In the genomic region with DNA sequence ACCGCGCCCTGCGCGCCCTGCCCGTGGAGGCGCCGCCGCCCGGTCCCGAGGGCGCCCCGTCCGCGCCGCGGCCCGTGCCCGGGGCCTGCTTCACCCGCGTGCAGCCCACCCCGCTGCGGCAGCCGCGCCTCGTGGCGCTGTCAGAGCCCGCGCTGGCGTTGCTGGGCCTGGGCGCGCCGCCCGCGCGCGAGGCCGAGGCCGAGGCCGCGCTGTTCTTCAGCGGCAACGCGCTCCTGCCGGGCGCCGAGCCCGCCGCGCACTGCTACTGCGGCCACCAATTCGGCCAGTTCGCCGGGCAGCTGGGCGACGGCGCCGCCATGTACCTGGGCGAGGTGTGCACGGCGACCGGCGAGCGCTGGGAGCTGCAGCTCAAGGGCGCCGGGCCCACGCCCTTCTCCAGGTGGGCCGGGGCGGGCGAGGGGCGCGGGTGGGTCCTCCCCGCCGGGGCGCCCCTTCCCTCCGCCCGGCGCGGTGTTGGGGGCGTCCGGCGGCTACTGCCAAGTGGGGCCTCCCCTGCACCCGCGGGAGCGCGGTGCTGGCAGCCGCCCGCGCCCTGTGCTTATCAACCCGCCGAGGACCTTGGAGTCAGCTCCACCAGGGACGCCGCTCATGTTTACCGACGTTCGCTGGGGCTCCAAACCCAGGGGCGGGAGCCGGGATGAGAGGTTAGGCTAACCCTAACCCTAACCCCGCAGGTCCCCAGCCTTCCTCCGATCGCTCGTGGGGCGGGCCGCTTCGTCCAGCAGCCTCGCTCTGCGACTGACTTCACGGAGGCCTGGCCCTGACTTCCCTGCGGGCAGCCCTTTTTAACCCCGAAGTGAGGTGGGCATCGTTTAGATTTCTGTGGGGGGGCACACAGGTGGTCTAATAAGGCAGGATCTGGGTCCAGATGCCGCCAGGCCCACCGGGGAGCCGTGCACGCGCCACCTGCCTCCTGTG, we compare ENCODE assay signal across 8 cellular contexts. TPM values are rescaled to one million over a fixed set of nuclear protein-coding genes. Genes with fewer than 3 reads are reported as not detected.
DNase-seq lines count a peak whose midpoint lies in the region; ATAC-seq and TF ChIP-seq lines count a peak whose summit lies in the region.

No MANE protein-coding gene starts in this region.

- H3K4me2 ChIP-seq in OCI-LY3 (ENCODE audit: low read length), result peak overlapping the region; percentile 95

- H3K9ac ChIP-seq in OCI-LY3 (ENCODE audit: low read length), result peak overlapping the region; percentile 70

- H3K27me3 ChIP-seq in OCI-LY3 (ENCODE audit: low read depth, low read length), result no peaks in the 10 kb centered on the region
- peaks cover 4% of the 10 kb centered on the region for H3K27me3 ChIP-seq in ectodermal cell (ENCODE audit: control insufficient read depth, insufficient read depth, low read length, poor library complexity, severe bottlenecking)

- 4 to 5% methylated on average over 115 of the region's 115 CpGs for WGBS in ectodermal cell, 2 experiments

- H3K36me3 ChIP-seq in OCI-LY3 (replicated peaks; ENCODE audit: low read depth, low read length) (peaks cover 6% of the 10 kb centered on the region), ectodermal cell (ENCODE audit: control insufficient read depth, insufficient read depth, low read length) (peaks cover 5% of the 10 kb centered on the region), mucosa of descending colon (ENCODE audit: low read depth) (no peaks in the 10 kb centered on the region)

- H3K79me2 ChIP-seq in OCI-LY3 (ENCODE audit: low read length), result peaks cover 23% of the 10 kb centered on the region

- peaks cover 10% of the 10 kb centered on the region; the same call in 1 of the 2 replicates for H4K20me1 ChIP-seq in OCI-LY3 (ENCODE audit: insufficient read depth, low read length)

- H3K27ac ChIP-seq in OCI-LY3 (ENCODE audit: low read length), result no peak overlapping the region
- H3K27ac ChIP-seq in ectodermal cell (ENCODE audit: insufficient read depth, low read depth, low read length, poor library complexity, severe bottlenecking), result no peak overlapping the region

- intact Hi-C loops in mucosa of descending colon (cut with DNase I, micrococcal nuclease), result no loop called here

- H3K9me3 ChIP-seq in OCI-LY3 (ENCODE audit: insufficient read depth, low read length), result no peaks in the 10 kb centered on the region
- H3K9me3 ChIP-seq in ectodermal cell (ENCODE audit: control insufficient read depth, low read length), result no peaks in the 10 kb centered on the region
- H3K9me3 ChIP-seq in mucosa of descending colon, result no peaks in the 10 kb centered on the region

- H3K4me3 ChIP-seq in HFF-Myc (replicated peaks; ENCODE audit: low read depth, low read length), result peak overlapping the region; percentile 65
- H3K4me3 ChIP-seq in OCI-LY3 (ENCODE audit: low read length), result peak overlapping the region; percentile 93
- H3K4me3 ChIP-seq in ectodermal cell (ENCODE audit: insufficient read depth, low read depth, low read length), result peak overlapping the region; percentile 67
- peak overlapping the region; percentile 72 for H3K4me3 ChIP-seq in mucosa of descending colon

- peaks cover 12% of the 10 kb centered on the region; the same call in 1 of the 2 replicates for H3K4me1 ChIP-seq in OCI-LY3 (ENCODE audit: low read length)
- H3K4me1 ChIP-seq in ectodermal cell (ENCODE audit: control insufficient read depth, insufficient read depth, low read length), result peaks cover 16% of the 10 kb centered on the region
- peaks cover 15% of the 10 kb centered on the region for H3K4me1 ChIP-seq in mucosa of descending colon (ENCODE audit: low read depth)

- DNase-seq in HFF-Myc (ENCODE audit: extremely low read depth, low read depth), result no peak
- DNase-seq in mucosa of descending colon, result no peak
- DNase-seq in DMS79 treated with DMSO at 0.1 percent for 48 hours (lab: John Stamatoyannopoulos, UW), result no peak
- DNase-seq in NCI-H526 treated with DMSO at 0.1 percent for 48 hours (lab: John Stamatoyannopoulos, UW), result no peak

- TF ChIP-seq CTCF in HFF-Myc (IDR thresholded peaks at IDR 0.05; ENCODE audit: low read depth, low read length, missing control alignments), result no peak
- no peak for TF ChIP-seq CTCF in OCI-LY3 (IDR thresholded peaks at IDR 0.05; ENCODE audit: low read depth, low read length)
- TF ChIP-seq CTCF in mucosa of descending colon (IDR thresholded peaks at IDR 0.05), result no peak

- ATAC-seq in GM18511 (IDR thresholded peaks at IDR 0.05; ENCODE audit: unreplicated experiment) (peak; percentile 30), mucosa of descending colon (peak; percentile 44), HG03469 (IDR thresholded peaks at IDR 0.05; ENCODE audit: unreplicated experiment) (no peak)

- no peak overlapping the region for H2AFZ ChIP-seq in OCI-LY3 (ENCODE audit: low read depth, low read length)

RNA-seq across cellular contexts. Expression of a gene that starts 0.6 kb away (rescaled TPM):
- polyA plus RNA-seq in ectodermal cell (2013, experiment 1 of 4), result 21.4 TPM
- 17.0 TPM for polyA plus RNA-seq in ectodermal cell (2013, experiment 2 of 4)
- polyA plus RNA-seq in ectodermal cell (2013, experiment 3 of 4), result 15.9 TPM
- 17.0 TPM for polyA plus RNA-seq in ectodermal cell (2013, experiment 4 of 4)
- 10 to 100 TPM; 21.5 to 23.8 (median 23.1) TPM for total RNA-seq in mucosa of descending colon

RNA-seq across cellular contexts. Expression of a gene that starts 15.7 kb away (rescaled TPM):
- 40.4 TPM for polyA plus RNA-seq in ectodermal cell (2013, experiment 1 of 4)
- 33.6 TPM for polyA plus RNA-seq in ectodermal cell (2013, experiment 2 of 4)
- polyA plus RNA-seq in ectodermal cell (2013, experiment 3 of 4), result 33.2 TPM
- 34.9 TPM for polyA plus RNA-seq in ectodermal cell (2013, experiment 4 of 4)
- total RNA-seq in mucosa of descending colon, result 10 to 100 TPM; 36.8 to 52.6 (median 42.7) TPM

RNA-seq across cellular contexts. Expression of a gene that starts 30.9 kb away (rescaled TPM):
- 1.9 TPM for polyA plus RNA-seq in ectodermal cell (2013, experiment 1 of 4)
- polyA plus RNA-seq in ectodermal cell (2013, experiment 2 of 4), result 1.8 TPM
- 2.1 TPM for polyA plus RNA-seq in ectodermal cell (2013, experiment 3 of 4)
- 1.9 TPM for polyA plus RNA-seq in ectodermal cell (2013, experiment 4 of 4)
- under 1 TPM in 1 of 3 donors, not detected in 2; 0.44 TPM for total RNA-seq in mucosa of descending colon

RNA-seq across cellular contexts. Expression of a gene that starts 43.4 kb away (rescaled TPM):
- 39.1 TPM for polyA plus RNA-seq in ectodermal cell (2013, experiment 1 of 4)
- polyA plus RNA-seq in ectodermal cell (2013, experiment 2 of 4), result 44.9 TPM
- polyA plus RNA-seq in ectodermal cell (2013, experiment 3 of 4), result 35.3 TPM
- polyA plus RNA-seq in ectodermal cell (2013, experiment 4 of 4), result 37.4 TPM
- 10 to 100 TPM; 34.5 to 41.6 (median 40.5) TPM for total RNA-seq in mucosa of descending colon

RNA-seq across cellular contexts. Expression of a gene that starts 49.6 kb away (rescaled TPM):
- 28.3 TPM for polyA plus RNA-seq in ectodermal cell (2013, experiment 1 of 4)
- polyA plus RNA-seq in ectodermal cell (2013, experiment 2 of 4), result 30.2 TPM
- polyA plus RNA-seq in ectodermal cell (2013, experiment 3 of 4), result 24.7 TPM
- 27.3 TPM for polyA plus RNA-seq in ectodermal cell (2013, experiment 4 of 4)
- 10 to 100 TPM; 39.5 to 66.3 (median 47.8) TPM for total RNA-seq in mucosa of descending colon
